ENCODE assay signal across 21 cellular contexts in genomic region chr11:125410091-125410490, GRCh38.
A peak's percentile ranks its signal among the peaks of the same experiment; 100 is the strongest.
DNase-seq lines count a peak whose midpoint lies in the region; ATAC-seq and TF ChIP-seq lines count a peak whose summit lies in the region.
"Had no signal": no experiment of that assay in that cellular context is flagged by ENCODE, and none has a peak within 500 bp of the region (broad histone marks: within the 10 kb centered on the region; RNA-seq: fewer than 3 reads in every experiment).

No MANE protein-coding gene starts in this region.

- intact Hi-C loops in left cardiac atrium (cut with DNase I) = no loop called here
- intact Hi-C loops in Right ventricle myocardium superior (cut with DNase I) = no loop called here
- intact Hi-C loops in prostate gland (cut with DNase I) = no loop called here

- WGBS in prostate gland = 39% methylated on average over 12 of the region's 12 CpGs

- H3K36me3 Mint-ChIP-seq in brain = peaks cover 8% of the 10 kb centered on the region

- H3K4me3 ChIP-seq in prostate gland = no peak overlapping the region
- H3K4me3 ChIP-seq: uterus had no signal

- H3K4me1 ChIP-seq in prostate gland (replicated peaks) = no peaks in the 10 kb centered on the region
- H3K4me1 ChIP-seq: uterus had no signal

- H3K27me3 ChIP-seq in prostate gland (replicated peaks; ENCODE audit: insufficient read depth) = no peaks in the 10 kb centered on the region
- H3K27me3 ChIP-seq: uterus had no signal

- DNase-seq in left cardiac atrium (peak; percentile 8), Right ventricle myocardium superior (no peak), islet precursor cell (peak; percentile 88), RKO (ENCODE audit: low spot score) (no peak), prostate gland (ENCODE audit: low spot score) (no peak)
- DNase-seq: ACHN; activated CD4-positive, alpha-beta T cell treated with anti-CD3 and anti-CD28 coated beads for 36 hours; activated CD8-positive, alpha-beta memory T cell treated with anti-CD3 and anti-CD28 coated beads, Interleukin-2, amount 50 U/mL, for 4 hours; activated naive CD4-positive, alpha-beta T cell treated with anti-CD3 and anti-CD28 coated beads, Interleukin-2, amount 50 U/mL, for 16 hours; CD4-positive, alpha-beta T cell; hippocampal formation; Karpas-422; NCI-H1436; SIG-M5; stimulated activated naive CD8-positive, alpha-beta T cell treated with anti-CD3 and anti-CD28 coated beads, Interleukin-15, Interleukin-2, amounts not matched to agents 100 U/mL and 50 U/mL, for 24 hours; T-helper 9 cell; uterus had no signal

- no peaks in the 10 kb centered on the region for H3K27me3 Mint-ChIP-seq in brain
- H3K27me3 Mint-ChIP-seq: progenitor cell of endocrine pancreas had no signal

- peak overlapping the region in 3 of 5 experiments; percentile 36 to 54 (median 47) for H3K27ac Mint-ChIP-seq in brain
- H3K27ac Mint-ChIP-seq: activated CD4-positive, alpha-beta T cell treated with anti-CD3 and anti-CD28 coated beads for 36 hours; CD4-positive, alpha-beta T cell; progenitor cell of endocrine pancreas had no signal

- H3K36me3 ChIP-seq in prostate gland = no peaks in the 10 kb centered on the region
- H3K36me3 ChIP-seq: uterus had no signal

- no peak overlapping the region for H3K4me3 Mint-ChIP-seq in brain
- H3K4me3 Mint-ChIP-seq: activated CD4-positive, alpha-beta T cell treated with anti-CD3 and anti-CD28 coated beads for 36 hours; CD4-positive, alpha-beta T cell had no signal

- TF ChIP-seq POLR2A in prostate gland (IDR thresholded peaks at IDR 0.05) = no peak

- H3K9me3 ChIP-seq in prostate gland = no peaks in the 10 kb centered on the region
- H3K9me3 ChIP-seq: uterus had no signal

- TF ChIP-seq CTCF in brain (conservative IDR thresholded peaks at IDR 0.05) = no peak
- no peak for TF ChIP-seq CTCF in prostate gland (IDR thresholded peaks at IDR 0.05)

- no peaks in the 10 kb centered on the region for H3K9me3 Mint-ChIP-seq in brain
- H3K9me3 Mint-ChIP-seq: CD4-positive, alpha-beta T cell had no signal

- ATAC-seq in left cardiac atrium = no peak
- ATAC-seq in Right ventricle myocardium superior (ENCODE audit: poor library complexity) = no peak
- no peak for ATAC-seq in HG03442 (IDR thresholded peaks at IDR 0.05; ENCODE audit: unreplicated experiment)
- no peak for ATAC-seq in GM21515 (IDR thresholded peaks at IDR 0.05; ENCODE audit: unreplicated experiment)
- ATAC-seq: activated CD4-positive, alpha-beta T cell treated with anti-CD3 and anti-CD28 coated beads for 36 hours; stimulated activated naive CD8-positive, alpha-beta T cell treated with anti-CD3 and anti-CD28 coated beads, Interleukin-15, Interleukin-2, amounts not matched to agents 100 U/mL and 50 U/mL, for 24 hours had no signal

- no peak overlapping the region for H3K27ac ChIP-seq in prostate gland
- H3K27ac ChIP-seq: uterus had no signal

- peaks cover 43% of the 10 kb centered on the region for H3K4me1 Mint-ChIP-seq in brain
- H3K4me1 Mint-ChIP-seq: activated CD4-positive, alpha-beta T cell treated with anti-CD3 and anti-CD28 coated beads for 36 hours had no signal

Comparison
In these comparisons a context has a peak if more than half of its experiments do, and no peak if none do; other contexts are left out.
1. DNase-seq: peak in left cardiac atrium (single experiment) and islet precursor cell (single experiment); none in Right ventricle myocardium superior (single experiment), RKO (single experiment) and prostate gland (single experiment).